Comparison of ENCODE assay signal across 16 cellular contexts in genomic region chr7:50212016-50212325, GRCh38.
A peak's percentile ranks its signal among the peaks of the same experiment; 100 is the strongest.
DNase-seq lines count a peak whose midpoint lies in the region; ATAC-seq and TF ChIP-seq lines count a peak whose summit lies in the region.
"Had no signal": no experiment of that assay in that cellular context is flagged by ENCODE, and none has a peak within 500 bp of the region (broad histone marks: within the 10 kb centered on the region; RNA-seq: fewer than 3 reads in every experiment).

No MANE protein-coding gene starts in this region.

- no peaks in the 10 kb centered on the region for H3K23me2 ChIP-seq in H9 (ENCODE audit: insufficient read length, low read depth, low read length, poor library complexity, severe bottlenecking)

- H2AFZ ChIP-seq in H9 (ENCODE audit: low read length) = no peak overlapping the region
- H2AFZ ChIP-seq: GM23248, parathyroid adenoma had no signal

- no peak overlapping the region for H2BK20ac ChIP-seq in H9 (ENCODE audit: low read depth, low read length, poor library complexity, severe bottlenecking)

- intact Hi-C loops in activated CD4-positive, alpha-beta memory T cell treated with anti-CD3 and anti-CD28 coated beads for 36 hours (cut with micrococcal nuclease) = no loop called here

- H3K4me2 ChIP-seq in H9 (ENCODE audit: insufficient read depth, insufficient read length, low read length) = no peak overlapping the region

- no peak overlapping the region for H3K23ac ChIP-seq in H9 (ENCODE audit: insufficient read length, low read depth, low read length)

- CTCF ChIA-PET in activated CD4-positive, alpha-beta memory T cell treated with anti-CD3 and anti-CD28 coated beads for 36 hours (lab: Charles Lee) = interaction anchor here (1.3 to 8.2 kb wide), 4 partner anchors 14 to 206 kb away, joined by 5 to 159 read pairs (median 12); partner anchors contain the start of gene IKZF1

- DNase-seq in activated T-cell treated with anti-CD3 and anti-CD28 coated beads, Interleukin-2, amount 50 U/mL, for 24 hours = no peak
- DNase-seq in activated T-cell treated with anti-CD3 and anti-CD28 coated beads for 4 hours (no peak), H9 (no peak), NCI-H510A (lab: John Stamatoyannopoulos, UW) (no peak)
- DNase-seq in activated CD4-positive, alpha-beta memory T cell treated with anti-CD3 and anti-CD28 coated beads for 36 hours = no peak
- no peak for DNase-seq in naive thymus-derived CD8-positive, alpha-beta T cell
- DNase-seq in stimulated activated CD4-positive, alpha-beta T cell treated with anti-CD3 and anti-CD28 coated beads, Interleukin-12 subunit alpha, Interleukin-12 subunit beta, amount 100 ng/mL, for 4 hours = no peak
- DNase-seq: activated CD4-positive, alpha-beta T cell treated with anti-CD3 and anti-CD28 coated beads for 48 hours; foreskin melanocyte; GM23248; NCI-H146; right lobe of liver; stimulated activated naive CD4-positive, alpha-beta T cell; transverse colon had no signal

- H3K27me3 Mint-ChIP-seq in activated T-cell treated with anti-CD3 and anti-CD28 coated beads, Interleukin-2, amount 50 U/mL, for 24 hours = no peaks in the 10 kb centered on the region
- peaks cover 1% of the 10 kb centered on the region; the same call in 1 of the 2 replicates for H3K27me3 Mint-ChIP-seq in H9 (ENCODE audit: low read depth)
- no peaks in the 10 kb centered on the region for H3K27me3 Mint-ChIP-seq in activated CD4-positive, alpha-beta memory T cell treated with anti-CD3 and anti-CD28 coated beads for 36 hours
- H3K27me3 Mint-ChIP-seq in naive thymus-derived CD8-positive, alpha-beta T cell = no peaks in the 10 kb centered on the region

- no peaks in the 10 kb centered on the region for H3K9me3 ChIP-seq in H9 (ENCODE audit: control insufficient read depth, low read depth, low read length)
- H3K9me3 ChIP-seq: right lobe of liver, transverse colon had no signal

- no peak for TF ChIP-seq CTCF in H9 (conservative IDR thresholded peaks at IDR 0.05)

- no peaks in the 10 kb centered on the region for H3K36me3 Mint-ChIP-seq in activated T-cell treated with anti-CD3 and anti-CD28 coated beads, Interleukin-2, amount 50 U/mL, for 24 hours (ENCODE audit: low read depth)
- H3K36me3 Mint-ChIP-seq in H9 (ENCODE audit: insufficient read depth in 1 of 3, low read depth in 3 of 3) = no peaks in the 10 kb centered on the region; a peak in 1 of 7 replicates
- no peaks in the 10 kb centered on the region for H3K36me3 Mint-ChIP-seq in activated CD4-positive, alpha-beta memory T cell treated with anti-CD3 and anti-CD28 coated beads for 36 hours
- no peaks in the 10 kb centered on the region for H3K36me3 Mint-ChIP-seq in naive thymus-derived CD8-positive, alpha-beta T cell

- H2BK12ac ChIP-seq in H9 (ENCODE audit: insufficient read length, low read depth, low read length) = no peak overlapping the region

- peak overlapping the region; percentile 96 for H3K27ac Mint-ChIP-seq in activated T-cell treated with anti-CD3 and anti-CD28 coated beads, Interleukin-2, amount 50 U/mL, for 24 hours
- no peak overlapping the region for H3K27ac Mint-ChIP-seq in H9
- H3K27ac Mint-ChIP-seq in activated CD4-positive, alpha-beta memory T cell treated with anti-CD3 and anti-CD28 coated beads for 36 hours = peak overlapping the region; percentile 71
- peak overlapping the region in 6 of 10 donors; percentile 63 to 93 (median 84) for H3K27ac Mint-ChIP-seq in naive thymus-derived CD8-positive, alpha-beta T cell

- H3K9ac ChIP-seq in H9 (ENCODE audit: extremely low read depth, insufficient read length, low read length) = no peak overlapping the region
- H3K9ac ChIP-seq: GM23248, parathyroid adenoma had no signal

- H4K8ac ChIP-seq in H9 (replicated peaks; ENCODE audit: insufficient read length, low read depth, low read length) = no peak overlapping the region

- ATAC-seq in naive thymus-derived CD8-positive, alpha-beta T cell = no peak
- ATAC-seq in HG03469 (IDR thresholded peaks at IDR 0.05; ENCODE audit: unreplicated experiment) = no peak

- no peaks in the 10 kb centered on the region for H3K9me3 Mint-ChIP-seq in activated T-cell treated with anti-CD3 and anti-CD28 coated beads, Interleukin-2, amount 50 U/mL, for 24 hours
- no peaks in the 10 kb centered on the region for H3K9me3 Mint-ChIP-seq in H9
- no peaks in the 10 kb centered on the region for H3K9me3 Mint-ChIP-seq in activated CD4-positive, alpha-beta memory T cell treated with anti-CD3 and anti-CD28 coated beads for 36 hours
- H3K9me3 Mint-ChIP-seq in naive thymus-derived CD8-positive, alpha-beta T cell = no peaks in the 10 kb centered on the region

- no peak overlapping the region for H2AK5ac ChIP-seq in H9 (ENCODE audit: insufficient read length, low read length)

- peak overlapping the region; percentile 37 for H3K18ac ChIP-seq in H9 (ENCODE audit: insufficient read length, low read depth, low read length)

- H3K56ac ChIP-seq in H9 (ENCODE audit: insufficient read length, low read depth, low read length) = no peak overlapping the region

- H2BK15ac ChIP-seq in H9 (ENCODE audit: low read depth, low read length) = no peak overlapping the region

- H4K20me1 ChIP-seq in H9 (ENCODE audit: control insufficient read depth, insufficient read depth, insufficient read length) = no peaks in the 10 kb centered on the region

- H3K4me1 Mint-ChIP-seq in activated T-cell treated with anti-CD3 and anti-CD28 coated beads, Interleukin-2, amount 50 U/mL, for 24 hours (ENCODE audit: low read depth) = peaks cover 92% of the 10 kb centered on the region
- no peaks in the 10 kb centered on the region for H3K4me1 Mint-ChIP-seq in H9
- H3K4me1 Mint-ChIP-seq in activated CD4-positive, alpha-beta memory T cell treated with anti-CD3 and anti-CD28 coated beads for 36 hours (ENCODE audit: low read depth) = peaks cover 84% of the 10 kb centered on the region
- H3K4me1 Mint-ChIP-seq in naive thymus-derived CD8-positive, alpha-beta T cell = peaks cover 63 to 97% (median 95%) of the 10 kb centered on the region in 4 donors

- H2BK5ac ChIP-seq in H9 (ENCODE audit: insufficient read length, low read length) = no peak overlapping the region

- H3K79me1 ChIP-seq in H9 (ENCODE audit: insufficient read depth, low read depth, low read length, poor library complexity, severe bottlenecking) = no peaks in the 10 kb centered on the region

- H3K27me3 ChIP-seq in H9 (ENCODE audit: insufficient read depth, low read length) = no peaks in the 10 kb centered on the region
- H3K27me3 ChIP-seq: right lobe of liver, transverse colon had no signal

- H3K4me1 ChIP-seq in H9 (ENCODE audit: insufficient read depth, low read length) = no peaks in the 10 kb centered on the region
- H3K4me1 ChIP-seq: parathyroid adenoma, right lobe of liver, transverse colon had no signal

- H4K91ac ChIP-seq in H9 (ENCODE audit: insufficient read length, low read depth, low read length) = no peak overlapping the region

- H3T11ph ChIP-seq in H9 (ENCODE audit: low read length) = no peak overlapping the region

- H3K4ac ChIP-seq in H9 (ENCODE audit: low read depth, low read length) = no peak overlapping the region

- no peaks in the 10 kb centered on the region for H3K79me2 ChIP-seq in H9 (ENCODE audit: insufficient read depth, low read length)
- H3K79me2 ChIP-seq: parathyroid adenoma had no signal

- no peak overlapping the region for H3K4me3 Mint-ChIP-seq in activated T-cell treated with anti-CD3 and anti-CD28 coated beads, Interleukin-2, amount 50 U/mL, for 24 hours
- no peak overlapping the region for H3K4me3 Mint-ChIP-seq in H9
- H3K4me3 Mint-ChIP-seq in activated CD4-positive, alpha-beta memory T cell treated with anti-CD3 and anti-CD28 coated beads for 36 hours = peak overlapping the region; percentile 28
- H3K4me3 Mint-ChIP-seq in naive thymus-derived CD8-positive, alpha-beta T cell = peak overlapping the region in 5 of 10 donors; percentile 42 to 75 (median 67)

- no CpG with 5 or more reads among the region's 10 CpGs for WGBS in H9 (ENCODE audit: extremely low coverage, insufficient read length, low lambda C conversion rate)

- H2BK120ac ChIP-seq in H9 (ENCODE audit: low read depth, low read length, poor library complexity, severe bottlenecking) = no peak overlapping the region

- no peak overlapping the region for H3K27ac ChIP-seq in H9 (ENCODE audit: insufficient read length, low read depth, low read length)
- H3K27ac ChIP-seq: GM23248, parathyroid adenoma, right lobe of liver, transverse colon had no signal

- POLR2A ChIA-PET in activated CD4-positive, alpha-beta memory T cell treated with anti-CD3 and anti-CD28 coated beads for 36 hours (lab: Charles Lee) = no interaction called here
- POLR2A ChIA-PET in naive thymus-derived CD8-positive, alpha-beta T cell (lab: Charles Lee) = interaction anchor here (0.6 to 15.2 kb wide), 5 partner anchors 9 to 264 kb away, joined by 3 to 442 read pairs (median 3); partner anchors contain the start of gene IKZF1

- no peak overlapping the region; the same call in 1 of the 2 replicates for H3K14ac ChIP-seq in H9 (ENCODE audit: insufficient read depth, low read length)

- H4K5ac ChIP-seq in H9 (ENCODE audit: insufficient read length, low read depth, low read length) = no peak overlapping the region

Comparison
In these comparisons a context has a peak if more than half of its experiments do, and no peak if none do; other contexts are left out.
1. H3K27ac Mint-ChIP-seq: peak in activated T-cell treated with anti-CD3 and anti-CD28 coated beads, Interleukin-2, amount 50 U/mL, for 24 hours (single experiment), activated CD4-positive, alpha-beta memory T cell treated with anti-CD3 and anti-CD28 coated beads for 36 hours (single experiment) and naive thymus-derived CD8-positive, alpha-beta T cell (6 of 10); none in H9 (0 of 3).